ENCODE assay signal across 22 cellular contexts in the genomic region with DNA sequence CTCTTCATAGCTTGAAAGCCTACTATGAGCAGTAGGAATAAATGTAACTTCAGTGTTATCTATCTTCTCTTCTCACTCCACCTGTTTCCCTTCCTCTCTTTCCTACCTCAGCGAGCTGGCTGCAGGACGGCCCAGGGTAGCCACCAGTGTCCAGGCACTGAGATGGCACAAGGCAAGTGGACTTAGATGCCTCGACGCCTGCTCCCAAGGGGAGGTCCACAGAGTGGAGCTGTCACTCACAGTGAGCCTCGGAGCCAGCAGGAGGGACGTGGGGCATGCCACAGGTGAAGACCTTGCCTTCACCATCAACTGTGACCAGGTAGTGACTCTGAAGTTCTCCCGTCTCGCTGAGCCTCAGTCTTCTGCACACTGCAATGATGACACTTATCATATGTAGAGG.
DNase-seq lines count a peak whose midpoint lies in the region; ATAC-seq and TF ChIP-seq lines count a peak whose summit lies in the region.
"Had no signal": no experiment of that assay in that cellular context is flagged by ENCODE, and none has a peak within 500 bp of the region (broad histone marks: within the 10 kb centered on the region; RNA-seq: fewer than 3 reads in every experiment).

No MANE protein-coding gene starts in this region.

- no peaks in the 10 kb centered on the region for H4K20me1 ChIP-seq in IMR-90 (ENCODE audit: insufficient read depth, low read length)
- H4K20me1 ChIP-seq: BLaER1 had no signal

- H2AFZ ChIP-seq in IMR-90 (replicated peaks; ENCODE audit: low read length, poor library complexity) = peak overlapping the region; percentile 10
- H2AFZ ChIP-seq: GM23248 had no signal

- no peak overlapping the region for H3K4me2 ChIP-seq in IMR-90 (ENCODE audit: low read depth, low read length)
- H3K4me2 ChIP-seq: BLaER1 had no signal

- H3K4me1 ChIP-seq in IMR-90 (ENCODE audit: control insufficient read depth, insufficient read depth, low read length) = no peaks in the 10 kb centered on the region
- H3K4me1 ChIP-seq: Caco-2 had no signal

- no CpG with 5 or more reads among the region's 8 CpGs for WGBS in IMR-90 (ENCODE audit: extremely low coverage in 2 of 2, insufficient read length in 1 of 2), 2 experiments

- intact Hi-C loops in IMR-90 (cut with micrococcal nuclease) = no loop called here

- POLR2A ChIA-PET in IMR-90 (lab: Charles Lee; ENCODE audit: unreplicated experiment) = no interaction called here

- no peak overlapping the region for H2AK5ac ChIP-seq in IMR-90 (ENCODE audit: low read depth, low read length)

- H3K4me3 ChIP-seq in IMR-90 (ENCODE audit: insufficient read depth, low read depth, low read length) = no peak overlapping the region
- H3K4me3 ChIP-seq: BLaER1, GM12878, GM23248 had no signal

- no TSS peak for BruUV-seq in IMR-90 (replicated peaks; lab: Mats Ljungman, UMichigan)

- no peak overlapping the region for H3K27ac ChIP-seq in IMR-90 (ENCODE audit: insufficient read depth, low read length)
- H3K27ac ChIP-seq: 22Rv1, BLaER1, C4-2B, GM23248 had no signal

- H3K4me3 Mint-ChIP-seq in osteocyte (ENCODE audit: unreplicated experiment) = no peak overlapping the region
- H3K4me3 Mint-ChIP-seq: B cell; CD4-positive, CD25-positive, alpha-beta regulatory T cell; CD8-positive, alpha-beta T cell had no signal

- no peak for ATAC-seq in IMR-90 (ENCODE audit: low read depth)
- ATAC-seq: CD8-positive, alpha-beta T cell; GM12878 had no signal

- no peak overlapping the region for H4K91ac ChIP-seq in IMR-90 (ENCODE audit: insufficient read depth, low read depth, low read length)

- no peak overlapping the region for H3K56ac ChIP-seq in IMR-90 (ENCODE audit: extremely low read depth, insufficient read depth, low read length)

- peaks cover 2% of the 10 kb centered on the region for H3K27me3 Mint-ChIP-seq in osteocyte (ENCODE audit: unreplicated experiment)

- no peak for TF ChIP-seq RAD21 in IMR-90 (IDR thresholded peaks at IDR 0.05; ENCODE audit: low read length)

- H3K27me3 ChIP-seq in IMR-90 (ENCODE audit: control insufficient read depth, insufficient read depth, low read length) = peaks cover 6% of the 10 kb centered on the region
- H3K27me3 ChIP-seq: BLaER1 had no signal

- no peak overlapping the region for H3K18ac ChIP-seq in IMR-90 (ENCODE audit: low read depth, low read length)

- CTCF ChIA-PET in IMR-90 (lab: Yijun Ruan, JAX) = no interaction called here

- no peak overlapping the region for H2AK9ac ChIP-seq in IMR-90 (replicated peaks; ENCODE audit: low read depth, low read length, poor library complexity)

- no peak for TF ChIP-seq POLR2A in IMR-90 (IDR thresholded peaks at IDR 0.05; ENCODE audit: low read depth, low read length)

- H2BK120ac ChIP-seq in IMR-90 (ENCODE audit: low read depth, low read length) = no peak overlapping the region

- DNase-seq in activated CD8-positive, alpha-beta memory T cell treated with anti-CD3 and anti-CD28 coated beads for 24 hours = peak; percentile 46
- DNase-seq in activated CD8-positive, alpha-beta memory T cell treated with anti-CD3 and anti-CD28 coated beads, Interleukin-2, amount 50 U/mL, for 48 hours = no peak
- DNase-seq in IMR-90 (no peak), osteocyte (ENCODE audit: extremely low spot score, unreplicated experiment) (peak; percentile 77), NK-92 (lab: John Stamatoyannopoulos, UW; ENCODE audit: unreplicated experiment) (no peak), NCI-H774 (lab: John Stamatoyannopoulos, UW) (no peak), germinal center (ENCODE audit: low spot score) (no peak)
- DNase-seq: Caco-2; CD4-positive, CD25-positive, alpha-beta regulatory T cell; CD8-positive, alpha-beta T cell; DMS 273 treated with DMSO at 0.1 percent for 48 hours; DMS79; EL; GDM1; GM23248; H7; HCEC 1CT had no signal

- H3K4ac ChIP-seq in IMR-90 (ENCODE audit: low read depth, low read length) = no peak overlapping the region

- no peak overlapping the region for H2BK5ac ChIP-seq in IMR-90 (ENCODE audit: low read depth, low read length, poor library complexity, severe bottlenecking)

- H3K4me1 Mint-ChIP-seq in osteocyte (ENCODE audit: unreplicated experiment) = no peaks in the 10 kb centered on the region

- H3K27ac Mint-ChIP-seq in osteocyte (ENCODE audit: unreplicated experiment) = no peak overlapping the region
- H3K27ac Mint-ChIP-seq: B cell; CD4-positive, CD25-positive, alpha-beta regulatory T cell; CD8-positive, alpha-beta T cell had no signal

- H3K36me3 ChIP-seq in IMR-90 (ENCODE audit: control insufficient read depth, insufficient read depth, low read length) = no peaks in the 10 kb centered on the region

- H3K9ac ChIP-seq in IMR-90 (ENCODE audit: low read depth, low read length) = no peak overlapping the region
- H3K9ac ChIP-seq: BLaER1, GM23248 had no signal

- H3K36me3 Mint-ChIP-seq in osteocyte (ENCODE audit: unreplicated experiment) = no peaks in the 10 kb centered on the region
- H3K36me3 Mint-ChIP-seq: CD4-positive, CD25-positive, alpha-beta regulatory T cell; CD8-positive, alpha-beta T cell had no signal

- TF ChIP-seq CTCF in IMR-90 (conservative IDR thresholded peaks at IDR 0.05; ENCODE audit: low read depth, low read length) (no peak), osteocyte (IDR thresholded peaks at IDR 0.05) (no peak)

- no peak overlapping the region for H2BK20ac ChIP-seq in IMR-90 (ENCODE audit: low read depth, low read length)

- H3K23ac ChIP-seq in IMR-90 (ENCODE audit: low read depth, low read length) = no peak overlapping the region

- H4K5ac ChIP-seq in IMR-90 (ENCODE audit: low read depth, low read length) = no peak overlapping the region

- no peak overlapping the region for H2BK15ac ChIP-seq in IMR-90 (ENCODE audit: low read depth, low read length)

- no peaks in the 10 kb centered on the region for H3K79me1 ChIP-seq in IMR-90 (ENCODE audit: low read depth in 1 of 2, low read length in 2 of 2)

- H3K9me1 ChIP-seq in IMR-90 (ENCODE audit: insufficient read depth, low read length) = no peaks in the 10 kb centered on the region

- in situ Hi-C loops in IMR-90 (cut with MboI; ENCODE audit: low sequenced_read_pairs) = no loop called here

- no peak overlapping the region for H3K14ac ChIP-seq in IMR-90 (replicated peaks; ENCODE audit: low read depth, low read length)

- no peak overlapping the region for H4K8ac ChIP-seq in IMR-90 (ENCODE audit: low read depth in 2 of 2, low read length in 2 of 2)

- H3K9me3 Mint-ChIP-seq in osteocyte (ENCODE audit: unreplicated experiment) = no peaks in the 10 kb centered on the region
- H3K9me3 Mint-ChIP-seq: CD8-positive, alpha-beta T cell had no signal

- dilution Hi-C loops in IMR-90 (cut with HindIII; ENCODE audit: low sequenced_read_pairs, unreplicated experiment) = no loop called here

- H3K9me3 ChIP-seq in IMR-90 (ENCODE audit: control insufficient read depth, insufficient read depth, low read length) = no peaks in the 10 kb centered on the region
- H3K9me3 ChIP-seq: Caco-2 had no signal

TF ChIP-seq in IMR-90, 13 proteins besides CTCF, POLR2A, EP300 and RAD21:
- TF ChIP-seq CEBPB (IDR thresholded peaks at IDR 0.05; ENCODE audit: low read depth, low read length) = no peak
- TF ChIP-seq, protein P1, sequence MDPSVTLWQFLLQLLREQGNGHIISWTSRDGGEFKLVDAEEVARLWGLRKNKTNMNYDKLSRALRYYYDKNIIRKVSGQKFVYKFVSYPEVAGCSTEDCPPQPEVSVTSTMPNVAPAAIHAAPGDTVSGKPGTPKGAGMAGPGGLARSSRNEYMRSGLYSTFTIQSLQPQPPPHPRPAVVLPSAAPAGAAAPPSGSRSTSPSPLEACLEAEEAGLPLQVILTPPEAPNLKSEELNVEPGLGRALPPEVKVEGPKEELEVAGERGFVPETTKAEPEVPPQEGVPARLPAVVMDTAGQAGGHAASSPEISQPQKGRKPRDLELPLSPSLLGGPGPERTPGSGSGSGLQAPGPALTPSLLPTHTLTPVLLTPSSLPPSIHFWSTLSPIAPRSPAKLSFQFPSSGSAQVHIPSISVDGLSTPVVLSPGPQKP (IDR thresholded peaks at IDR 0.05; ENCODE audit: borderline replicate concordance, low read depth, low read length) = no peak
- TF ChIP-seq, protein P2, sequence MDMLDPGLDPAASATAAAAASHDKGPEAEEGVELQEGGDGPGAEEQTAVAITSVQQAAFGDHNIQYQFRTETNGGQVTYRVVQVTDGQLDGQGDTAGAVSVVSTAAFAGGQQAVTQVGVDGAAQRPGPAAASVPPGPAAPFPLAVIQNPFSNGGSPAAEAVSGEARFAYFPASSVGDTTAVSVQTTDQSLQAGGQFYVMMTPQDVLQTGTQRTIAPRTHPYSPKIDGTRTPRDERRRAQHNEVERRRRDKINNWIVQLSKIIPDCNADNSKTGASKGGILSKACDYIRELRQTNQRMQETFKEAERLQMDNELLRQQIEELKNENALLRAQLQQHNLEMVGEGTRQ (IDR thresholded peaks at IDR 0.05; ENCODE audit: low read depth, low read length) = no peak
- TF ChIP-seq MXI1 (IDR thresholded peaks at IDR 0.05; ENCODE audit: borderline replicate concordance, low read depth, low read length) = no peak
- TF ChIP-seq CHD1 (IDR thresholded peaks at IDR 0.05; ENCODE audit: low read depth, low read length) = no peak
- no peak for TF ChIP-seq SMC3 (IDR thresholded peaks at IDR 0.05; ENCODE audit: low read depth, low read length)
- no peak for TF ChIP-seq MAZ (IDR thresholded peaks at IDR 0.05; ENCODE audit: borderline replicate concordance, low read depth, low read length)
- TF ChIP-seq RCOR1 (IDR thresholded peaks at IDR 0.05; ENCODE audit: insufficient replicate concordance, low read length) = no peak
- TF ChIP-seq BHLHE40 (IDR thresholded peaks at IDR 0.05; ENCODE audit: low read depth, low read length) = no peak
- no peak for TF ChIP-seq RFX5 (IDR thresholded peaks at IDR 0.05; ENCODE audit: low read depth, low read length)
- no peak for TF ChIP-seq FOS (IDR thresholded peaks at IDR 0.05; ENCODE audit: low read depth, low read length)
- no peak for TF ChIP-seq MAFK (IDR thresholded peaks at IDR 0.05; ENCODE audit: low read depth, low read length)
- TF ChIP-seq NFE2L2 (IDR thresholded peaks at IDR 0.05; ENCODE audit: low read depth, low read length) = no peak

Comparison
In these comparisons a context has a peak if more than half of its experiments do, and no peak if none do; other contexts are left out.
1. DNase-seq: peak in activated CD8-positive, alpha-beta memory T cell treated with anti-CD3 and anti-CD28 coated beads for 24 hours (single experiment) and osteocyte (single experiment); none in activated CD8-positive, alpha-beta memory T cell treated with anti-CD3 and anti-CD28 coated beads, Interleukin-2, amount 50 U/mL, for 48 hours (single experiment), IMR-90 (single experiment), NK-92 (single experiment), NCI-H774 (single experiment) and germinal center (single experiment).